Comparison of ENCODE assay signal across 8 cellular contexts in the genomic region with DNA sequence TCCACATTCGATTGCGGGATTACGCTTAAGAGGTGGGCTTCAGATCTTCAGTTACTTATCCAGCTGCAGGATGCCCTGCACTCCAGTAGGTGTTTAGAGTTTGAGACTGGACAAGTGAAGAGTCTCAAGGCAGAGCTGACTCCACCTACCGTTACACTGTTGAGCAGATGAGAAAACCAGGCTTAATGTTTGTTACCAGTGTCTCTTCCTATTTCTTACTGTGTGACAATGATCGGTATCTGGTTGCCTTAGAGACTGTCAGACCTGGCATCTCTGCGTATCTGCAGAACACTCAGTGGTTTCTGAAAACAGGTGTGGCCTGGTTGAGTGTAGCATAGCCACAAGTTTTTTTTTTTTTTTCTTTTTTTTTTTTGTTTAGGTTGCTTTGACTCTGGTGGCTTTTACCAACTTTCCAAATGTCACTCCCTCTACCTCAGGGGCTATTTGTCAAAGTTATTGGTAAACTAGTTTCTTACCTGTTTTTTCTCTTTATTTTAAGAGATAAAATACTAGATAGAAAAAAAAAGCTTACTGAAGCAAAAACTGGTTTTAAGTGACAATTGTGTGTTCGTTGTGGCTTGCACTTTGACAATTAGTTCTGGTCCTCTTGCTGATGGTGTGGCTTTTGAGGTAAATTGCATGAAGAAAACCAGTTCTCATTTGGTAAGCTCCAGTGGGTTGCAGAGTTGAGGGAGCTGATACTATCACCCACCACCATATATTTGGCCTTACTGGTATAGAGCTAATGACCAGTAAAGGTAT.
DNase-seq lines count a peak whose midpoint lies in the region; ATAC-seq, FAIRE-seq and TF ChIP-seq lines count a peak whose summit lies in the region.

No MANE protein-coding gene starts in this region.

- H3K27ac Mint-ChIP-seq in stimulated activated naive B cell treated with anti-CD40 and anti-IgM and Interleukin-4, amounts not matched to agents 10 μg/mL and 1 μg/mL and 100 μg/mL, for 72 hours, result peak overlapping the region; percentile 79

- no peaks in the 10 kb centered on the region for H3K27me3 Mint-ChIP-seq in stimulated activated naive B cell treated with anti-CD40 and anti-IgM and Interleukin-4, amounts not matched to agents 10 μg/mL and 1 μg/mL and 100 μg/mL, for 72 hours

- peak; percentile 90 for ATAC-seq in GM21529 (IDR thresholded peaks at IDR 0.05; ENCODE audit: unreplicated experiment)
- peak; percentile 94 to 95 for ATAC-seq in stimulated activated naive B cell treated with anti-CD40 and anti-IgM and Interleukin-4, amounts not matched to agents 10 μg/mL and 1 μg/mL and 100 μg/mL, for 72 hours (replicated peaks)

- H3K36me3 Mint-ChIP-seq in stimulated activated naive B cell treated with anti-CD40 and anti-IgM and Interleukin-4, amounts not matched to agents 10 μg/mL and 1 μg/mL and 100 μg/mL, for 72 hours, result no peaks in the 10 kb centered on the region

- DNase-seq in GM12892 (ENCODE audit: insufficient read length) (no peak), LNCaP clone FGC (ENCODE audit: low read depth) (no peak), ACHN (no peak), NCI-H226 (no peak), NCI-H774 (lab: John Stamatoyannopoulos, UW) (no peak)
- DNase-seq in activated naive CD4-positive, alpha-beta T cell treated with anti-CD3 and anti-CD28 coated beads, Interleukin-2, amount 50 U/mL, for 16 hours, result peak; percentile 40
- peak; percentile 64 for DNase-seq in stimulated activated naive B cell treated with anti-CD40 and anti-IgM and Interleukin-4, amounts not matched to agents 10 μg/mL and 1 μg/mL and 100 μg/mL, for 72 hours

- TF ChIP-seq POLR2A in GM12892 (IDR thresholded peaks at IDR 0.05; ENCODE audit: low read depth, low read length), result no peak

- peak overlapping the region in 1 of 2 donors; percentile 21 for H3K4me3 Mint-ChIP-seq in stimulated activated naive B cell treated with anti-CD40 and anti-IgM and Interleukin-4, amounts not matched to agents 10 μg/mL and 1 μg/mL and 100 μg/mL, for 72 hours

- H3K4me1 Mint-ChIP-seq in stimulated activated naive B cell treated with anti-CD40 and anti-IgM and Interleukin-4, amounts not matched to agents 10 μg/mL and 1 μg/mL and 100 μg/mL, for 72 hours, result peaks cover 56 to 77% of the 10 kb centered on the region in 2 donors

- H3K4me3 ChIP-seq in LNCaP clone FGC (ENCODE audit: low read depth, low read length), result no peak overlapping the region

- 0 out of 2 replicates have a peak, but pooled peaks have one; percentile 11 for TF ChIP-seq CTCF in LNCaP clone FGC (IDR thresholded peaks at IDR 0.05; ENCODE audit: control insufficient read depth, extremely low read depth, insufficient read depth)

- FAIRE-seq in GM12892 (lab: Jason Lieb, UNC), result peak; percentile 88

- in situ Hi-C loops in ACHN (cut with HindIII; ENCODE audit: low pct_ligation_motif_present, low pct_unique_long_range_greater_than_20kb, low sequenced_read_pairs), result no loop called here

- no peaks in the 10 kb centered on the region for H3K9me3 Mint-ChIP-seq in stimulated activated naive B cell treated with anti-CD40 and anti-IgM and Interleukin-4, amounts not matched to agents 10 μg/mL and 1 μg/mL and 100 μg/mL, for 72 hours

Comparison
In these comparisons a context has a peak if more than half of its experiments do, and no peak if none do; other contexts are left out.
1. DNase-seq: peak in activated naive CD4-positive, alpha-beta T cell treated with anti-CD3 and anti-CD28 coated beads, Interleukin-2, amount 50 U/mL, for 16 hours (single experiment) and stimulated activated naive B cell treated with anti-CD40 and anti-IgM and Interleukin-4, amounts not matched to agents 10 μg/mL and 1 μg/mL and 100 μg/mL, for 72 hours (single experiment); none in GM12892 (single experiment), LNCaP clone FGC (single experiment), ACHN (single experiment), NCI-H226 (single experiment) and NCI-H774 (single experiment).